In the genomic region with DNA sequence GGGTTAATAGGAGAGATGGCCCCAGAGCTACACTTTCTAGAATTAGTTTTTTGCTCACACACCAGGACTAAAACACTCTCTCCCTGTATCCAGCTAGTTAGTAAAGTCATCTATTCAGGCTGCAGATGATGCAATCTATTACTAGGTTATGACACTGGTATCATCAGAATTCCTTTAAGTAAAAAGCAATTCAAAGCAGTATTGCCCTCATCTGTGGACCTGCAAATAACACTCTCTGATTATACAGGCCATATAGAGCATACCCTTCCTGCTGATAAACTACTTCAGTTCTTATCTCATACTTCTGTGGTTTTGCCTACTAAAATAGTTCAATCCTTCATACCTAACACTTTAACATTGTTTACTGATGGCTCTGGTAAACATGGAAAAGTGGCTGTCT, we compare ENCODE assay signal across 17 cellular contexts.
"Had no signal": no experiment of that assay in that cellular context is flagged by ENCODE, and none has a peak within 500 bp of the region (broad histone marks: within the 10 kb centered on the region; RNA-seq: fewer than 3 reads in every experiment).

No MANE protein-coding gene starts in this region.

- H3K27ac ChIP-seq: coronary artery, left ventricle myocardium inferior, spleen, testis, vagina had no signal

- H3K36me3 ChIP-seq: left ventricle myocardium inferior, spleen, vagina had no signal

- H3K27me3 ChIP-seq: spleen, testis, vagina had no signal

- ATAC-seq: activated T-cell treated with anti-CD3 and anti-CD28 coated beads, Interleukin-2, amount 50 U/mL, for 72 hours; natural killer cell had no signal

- H3K4me3 ChIP-seq: coronary artery, left ventricle myocardium inferior, spleen, testis, vagina had no signal

- H3K9me3 ChIP-seq: testis, vagina had no signal

- H3K4me1 ChIP-seq: left ventricle myocardium inferior, spleen, testis, vagina had no signal

- DNase-seq: activated CD4-positive, alpha-beta memory T cell treated with anti-CD3 and anti-CD28 coated beads for 36 hours; activated CD4-positive, alpha-beta T cell treated with anti-CD3 and anti-CD28 coated beads for 48 hours; activated effector memory CD4-positive, alpha-beta T cell treated with Interleukin-2 at 50 U/mL for 16 hours; activated naive CD4-positive, alpha-beta T cell treated with anti-CD3 and anti-CD28 coated beads for 36 hours; activated naive CD8-positive, alpha-beta T cell treated with anti-CD3 and anti-CD28 coated beads, Interleukin-2, amount 10 ng/mL, durations not matched to agents 7 days and 5 days; activated T-cell treated with anti-CD3 and anti-CD28 coated beads, Interleukin-2, amount 50 U/mL, for 72 hours; cerebellar nuclear complex; foreskin melanocyte; hippocampal formation; left ventricle myocardium inferior; natural killer cell; spleen; stimulated activated CD4-positive, alpha-beta T cell treated with anti-CD3 and anti-CD28 coated beads, Interleukin-4, amount 100 ng/mL, for 1 hour; stimulated activated naive CD4-positive, alpha-beta T cell; testis had no signal
